ENCODE assay signal across 8 cellular contexts in the genomic region with DNA sequence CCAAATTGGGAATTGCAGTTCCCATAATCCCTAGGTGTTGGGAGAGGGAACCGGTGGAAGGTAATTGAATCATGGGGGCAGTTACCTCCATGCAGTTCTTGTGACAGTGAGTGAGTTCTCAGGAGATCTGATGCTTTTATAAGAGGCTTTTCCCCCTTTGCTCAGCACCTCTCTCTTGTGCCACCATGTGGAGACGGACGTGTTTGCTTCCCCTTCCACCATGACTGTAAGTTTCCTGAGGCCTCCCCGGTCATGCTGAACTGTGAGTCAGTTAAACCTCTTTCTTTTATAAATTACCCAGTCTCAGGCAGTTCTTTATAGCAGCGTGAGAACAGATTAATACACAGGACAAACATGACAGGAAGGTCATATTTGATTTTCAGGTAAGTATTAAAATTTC. TPM values are rescaled to one million over a fixed set of nuclear protein-coding genes. Genes with fewer than 3 reads are reported as not detected.
DNase-seq lines count a peak whose midpoint lies in the region; ATAC-seq and TF ChIP-seq lines count a peak whose summit lies in the region.

No MANE protein-coding gene starts in this region.

- H3K36me3 ChIP-seq in testis (ENCODE audit: low read depth, missing control alignments) (no peaks in the 10 kb centered on the region), ovary (no peaks in the 10 kb centered on the region)

- WGBS in testis, 2 donors, result 79 to 86% methylated on average over 5 of the region's 5 CpGs
- 71 to 73% (median 72%) methylated on average over 5 of the region's 5 CpGs for WGBS in ovary, 3 donors

- TF ChIP-seq POLR2A in erythroblast (IDR thresholded peaks at IDR 0.05; ENCODE audit: low read length) (no peak), testis (IDR thresholded peaks at IDR 0.05) (no peak), ovary (IDR thresholded peaks at IDR 0.05) (no peak)

- H3K4me1 ChIP-seq in testis (no peaks in the 10 kb centered on the region), ovary (ENCODE audit: insufficient read depth) (no peaks in the 10 kb centered on the region)

- DNase-seq in stimulated activated CD4-positive, alpha-beta T cell treated with anti-CD3 and anti-CD28 coated beads, Interleukin-15, amount 100 ng/mL, for 48 hours (ENCODE audit: low read depth in 2 of 2), result peak; percentile 19 to 23
- DNase-seq in stimulated activated CD4-positive, alpha-beta T cell treated with anti-CD3 and anti-CD28 coated beads, Interleukin-12 subunit alpha, Interleukin-12 subunit beta, amount 100 ng/mL, for 4 hours, result no peak
- DNase-seq in RKO (ENCODE audit: low spot score) (peak; percentile 48), erythroblast (lab: John Stamatoyannopoulos, UW) (peak; percentile 31 to 37), testis (peak; percentile 25), ovary (no peak), substantia nigra (lab: John Stamatoyannopoulos, UW) (no peak)

- H3K27ac ChIP-seq in testis, result no peak overlapping the region
- H3K27ac ChIP-seq in ovary, result no peak overlapping the region
- no peak overlapping the region for H3K27ac ChIP-seq in substantia nigra (ENCODE audit: low read depth, low read length, poor library complexity, severe bottlenecking)

- TF ChIP-seq EP300 in ovary (IDR thresholded peaks at IDR 0.05), result no peak

- intact Hi-C loops in testis (cut with DNase I; ENCODE audit: low total_unique reads), result no loop called here
- intact Hi-C loops in ovary (cut with DNase I), result no loop called here

- H3K9me3 ChIP-seq in testis, result no peaks in the 10 kb centered on the region
- H3K9me3 ChIP-seq in ovary, result no peaks in the 10 kb centered on the region

- TF ChIP-seq CTCF in testis (IDR thresholded peaks at IDR 0.05) (no peak), ovary (IDR thresholded peaks at IDR 0.05) (no peak)

- H3K4me3 ChIP-seq in testis (no peak overlapping the region), ovary (no peak overlapping the region)

- ATAC-seq in HG03432 (IDR thresholded peaks at IDR 0.05; ENCODE audit: unreplicated experiment), result no peak

- H3K27me3 ChIP-seq in testis (no peaks in the 10 kb centered on the region), ovary (no peaks in the 10 kb centered on the region)

RNA-seq across cellular contexts. Expression of gene HECA, which starts 25.3 kb away (rescaled TPM):
- 10 to 100 TPM; 40.2 to 47.4 TPM for total RNA-seq in testis
- 19.1 TPM for polyA plus RNA-seq in testis (ENCODE audit: insufficient read depth, low read depth, low replicate concordance)
- total RNA-seq in ovary, result 10 to 100 TPM; 19.9 to 41.7 (median 23.6) TPM
- 10 to 100 TPM; 12.0 to 14.2 TPM for polyA plus RNA-seq in ovary

Comparison
In these comparisons a context has a peak if more than half of its experiments do, and no peak if none do; other contexts are left out.
1. DNase-seq: peak in stimulated activated CD4-positive, alpha-beta T cell treated with anti-CD3 and anti-CD28 coated beads, Interleukin-15, amount 100 ng/mL, for 48 hours (2 of 2), RKO (single experiment), erythroblast (2 of 2) and testis (single experiment); none in stimulated activated CD4-positive, alpha-beta T cell treated with anti-CD3 and anti-CD28 coated beads, Interleukin-12 subunit alpha, Interleukin-12 subunit beta, amount 100 ng/mL, for 4 hours (single experiment), ovary (0 of 5) and substantia nigra (0 of 49).